Comparison of ENCODE assay signal across 1 cellular context in genomic region chr10:123007558-123008378, GRCh38.
TF ChIP-seq lines count a peak whose summit lies in the region.

No MANE protein-coding gene starts in this region.

TF ChIP-seq in HepG2, 621 proteins besides CTCF, POLR2A, EP300 and RAD21 (continued from another document and continues in another):
- TF ChIP-seq ZNF275 (CRISPR knock-in tag; IDR thresholded peaks at IDR 0.05; ENCODE audit: borderline replicate concordance) (no peak), ZBTB43 (CRISPR knock-in tag; conservative IDR thresholded peaks at IDR 0.05) (no peak), GABPB1 (CRISPR knock-in tag; IDR thresholded peaks at IDR 0.05) (no peak), KMT2A (CRISPR knock-in tag; IDR thresholded peaks at IDR 0.05) (peak; percentile 13; the same call in 1 of the 2 replicates), SOX5 (CRISPR knock-in tag; IDR thresholded peaks at IDR 0.05; ENCODE audit: borderline replicate concordance) (no peak), ZFP62 (CRISPR knock-in tag; IDR thresholded peaks at IDR 0.05) (no peak), HOXD1 (CRISPR knock-in tag; IDR thresholded peaks at IDR 0.05) (no peak), MEIS1 (CRISPR knock-in tag; IDR thresholded peaks at IDR 0.05; ENCODE audit: borderline replicate concordance) (no peak), TBP (CRISPR knock-in tag; IDR thresholded peaks at IDR 0.05) (no peak), TCF7L2 (IDR thresholded peaks at IDR 0.05; ENCODE audit: low read depth, low read length) (no peak), STAT5B (CRISPR knock-in tag; IDR thresholded peaks at IDR 0.05) (no peak), THAP9 (CRISPR knock-in tag; IDR thresholded peaks at IDR 0.05; ENCODE audit: borderline replicate concordance) (no peak), ZNF354B (CRISPR knock-in tag; IDR thresholded peaks at IDR 0.05) (peak; percentile 73; the same call in 1 of the 2 replicates), ZNF577 (CRISPR knock-in tag; IDR thresholded peaks at IDR 0.05; ENCODE audit: borderline replicate concordance, low read depth) (no peak), TMF1 (CRISPR knock-in tag; IDR thresholded peaks at IDR 0.05; ENCODE audit: low read depth) (no peak), RFX1 (IDR thresholded peaks at IDR 0.05) (no peak), ZNF780A (CRISPR knock-in tag; IDR thresholded peaks at IDR 0.05) (no peak), ZNF431 (CRISPR knock-in tag; IDR thresholded peaks at IDR 0.05; ENCODE audit: borderline replicate concordance, low read depth) (no peak), GABPA (IDR thresholded peaks at IDR 0.05; ENCODE audit: low read depth, low read length) (no peak), GABPA (CRISPR knock-in tag; IDR thresholded peaks at IDR 0.05; ENCODE audit: low read depth) (no peak), ZNF30 (CRISPR knock-in tag; IDR thresholded peaks at IDR 0.05) (no peak), JUNB (CRISPR knock-in tag; IDR thresholded peaks at IDR 0.05; ENCODE audit: borderline replicate concordance) (no peak), FLYWCH1 (CRISPR knock-in tag; IDR thresholded peaks at IDR 0.05) (no peak), FOXA3 (CRISPR knock-in tag; IDR thresholded peaks at IDR 0.05) (no peak), ZNF253 (CRISPR knock-in tag; IDR thresholded peaks at IDR 0.05; ENCODE audit: borderline replicate concordance) (no peak), TAF15 (IDR thresholded peaks at IDR 0.05; ENCODE audit: low read depth, low read length, poor library complexity, severe bottlenecking) (no peak), ZNF616 (CRISPR knock-in tag; IDR thresholded peaks at IDR 0.05; ENCODE audit: low read depth) (no peak; the same call in 1 of the 2 replicates), ZIK1 (CRISPR knock-in tag; IDR thresholded peaks at IDR 0.05; ENCODE audit: borderline replicate concordance, low read depth) (no peak), SMAD9 (CRISPR knock-in tag; IDR thresholded peaks at IDR 0.05) (no peak), YY1 (IDR thresholded peaks at IDR 0.05; ENCODE audit: insufficient read depth, insufficient replicate concordance, low read depth, low read length) (no peak), RBAK (CRISPR knock-in tag; IDR thresholded peaks at IDR 0.05) (no peak)
- TF ChIP-seq, protein P1, sequence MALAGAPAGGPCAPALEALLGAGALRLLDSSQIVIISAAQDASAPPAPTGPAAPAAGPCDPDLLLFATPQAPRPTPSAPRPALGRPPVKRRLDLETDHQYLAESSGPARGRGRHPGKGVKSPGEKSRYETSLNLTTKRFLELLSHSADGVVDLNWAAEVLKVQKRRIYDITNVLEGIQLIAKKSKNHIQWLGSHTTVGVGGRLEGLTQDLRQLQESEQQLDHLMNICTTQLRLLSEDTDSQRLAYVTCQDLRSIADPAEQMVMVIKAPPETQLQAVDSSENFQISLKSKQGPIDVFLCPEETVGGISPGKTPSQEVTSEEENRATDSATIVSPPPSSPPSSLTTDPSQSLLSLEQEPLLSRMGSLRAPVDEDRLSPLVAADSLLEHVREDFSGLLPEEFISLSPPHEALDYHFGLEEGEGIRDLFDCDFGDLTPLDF (CRISPR knock-in tag; IDR thresholded peaks at IDR 0.05) = no peak
- TF ChIP-seq, protein P2, sequence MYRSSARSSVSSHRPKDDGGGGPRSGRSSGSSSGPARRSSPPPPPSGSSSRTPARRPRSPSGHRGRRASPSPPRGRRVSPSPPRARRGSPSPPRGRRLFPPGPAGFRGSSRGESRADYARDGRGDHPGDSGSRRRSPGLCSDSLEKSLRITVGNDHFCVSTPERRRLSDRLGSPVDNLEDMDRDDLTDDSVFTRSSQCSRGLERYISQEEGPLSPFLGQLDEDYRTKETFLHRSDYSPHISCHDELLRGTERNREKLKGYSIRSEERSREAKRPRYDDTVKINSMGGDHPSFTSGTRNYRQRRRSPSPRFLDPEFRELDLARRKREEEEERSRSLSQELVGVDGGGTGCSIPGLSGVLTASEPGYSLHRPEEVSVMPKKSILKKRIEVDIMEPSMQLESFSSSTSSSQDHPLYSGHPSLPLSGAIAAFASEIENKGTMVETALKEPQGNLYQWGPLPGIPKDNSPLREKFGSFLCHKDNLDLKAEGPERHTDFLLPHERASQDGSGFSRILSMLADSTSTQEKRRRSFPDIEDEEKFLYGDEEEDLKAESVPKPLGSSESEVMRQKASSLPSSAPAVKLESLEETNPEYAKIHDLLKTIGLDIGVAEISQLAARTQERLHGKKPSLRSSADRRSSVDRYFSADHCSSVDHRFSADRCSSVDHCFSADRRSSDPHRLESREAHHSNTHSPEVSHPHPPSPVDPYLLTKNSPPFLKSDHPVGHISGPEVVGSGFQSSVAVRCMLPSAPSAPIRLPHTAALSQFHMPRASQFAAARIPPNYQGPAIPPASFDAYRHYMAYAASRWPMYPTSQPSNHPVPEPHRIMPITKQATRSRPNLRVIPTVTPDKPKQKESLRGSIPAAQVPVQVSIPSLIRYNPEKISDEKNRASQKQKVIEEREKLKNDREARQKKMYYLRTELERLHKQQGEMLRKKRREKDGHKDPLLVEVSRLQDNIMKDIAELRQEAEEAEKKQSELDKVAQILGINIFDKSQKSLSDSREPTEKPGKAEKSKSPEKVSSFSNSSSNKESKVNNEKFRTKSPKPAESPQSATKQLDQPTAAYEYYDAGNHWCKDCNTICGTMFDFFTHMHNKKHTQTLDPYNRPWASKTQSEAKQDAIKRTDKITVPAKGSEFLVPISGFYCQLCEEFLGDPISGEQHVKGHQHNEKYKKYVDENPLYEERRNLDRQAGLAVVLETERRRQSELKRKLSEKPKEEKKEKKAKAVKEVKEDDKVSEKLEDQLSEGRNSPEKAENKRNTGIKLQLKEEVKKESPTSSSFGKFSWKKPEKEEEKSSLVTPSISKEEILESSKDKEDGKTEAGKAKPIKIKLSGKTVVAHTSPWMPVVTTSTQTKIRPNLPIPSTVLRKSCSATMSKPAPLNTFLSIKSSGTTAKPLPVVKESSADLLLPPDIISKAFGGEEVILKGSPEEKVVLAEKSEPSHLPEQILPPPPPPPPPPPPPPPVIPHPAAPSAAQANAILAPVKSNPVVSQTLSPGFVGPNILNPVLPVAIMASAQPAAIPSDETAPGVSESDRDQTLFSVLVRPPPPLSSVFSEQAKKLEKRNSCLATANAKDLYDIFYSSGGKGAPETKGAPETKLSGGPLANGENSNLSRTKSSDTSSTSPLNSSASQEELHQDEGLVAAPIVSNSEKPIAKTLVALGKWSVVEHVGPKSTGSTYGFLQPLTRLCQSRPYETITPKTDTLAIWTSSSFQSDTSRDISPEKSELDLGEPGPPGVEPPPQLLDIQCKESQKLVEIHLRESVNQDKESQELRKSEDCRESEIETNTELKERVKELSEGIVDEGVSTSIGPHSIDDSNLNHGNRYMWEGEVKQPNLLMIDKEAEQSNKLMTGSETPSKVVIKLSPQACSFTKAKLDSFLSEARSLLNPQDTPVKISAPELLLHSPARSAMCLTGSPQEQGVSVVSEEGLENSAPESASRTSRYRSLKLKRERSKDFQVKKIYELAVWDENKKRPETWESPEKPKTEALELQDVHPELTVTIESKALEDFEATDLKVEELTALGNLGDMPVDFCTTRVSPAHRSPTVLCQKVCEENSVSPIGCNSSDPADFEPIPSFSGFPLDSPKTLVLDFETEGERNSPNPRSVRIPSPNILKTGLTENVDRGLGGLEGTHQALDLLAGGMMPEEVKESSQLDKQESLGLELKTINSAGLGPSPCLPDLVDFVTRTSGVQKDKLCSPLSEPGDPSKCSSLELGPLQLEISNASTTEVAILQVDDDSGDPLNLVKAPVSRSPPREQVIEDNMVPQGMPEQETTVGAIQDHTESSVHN (CRISPR knock-in tag; IDR thresholded peaks at IDR 0.05) = no peak
- TF ChIP-seq, protein P3, sequence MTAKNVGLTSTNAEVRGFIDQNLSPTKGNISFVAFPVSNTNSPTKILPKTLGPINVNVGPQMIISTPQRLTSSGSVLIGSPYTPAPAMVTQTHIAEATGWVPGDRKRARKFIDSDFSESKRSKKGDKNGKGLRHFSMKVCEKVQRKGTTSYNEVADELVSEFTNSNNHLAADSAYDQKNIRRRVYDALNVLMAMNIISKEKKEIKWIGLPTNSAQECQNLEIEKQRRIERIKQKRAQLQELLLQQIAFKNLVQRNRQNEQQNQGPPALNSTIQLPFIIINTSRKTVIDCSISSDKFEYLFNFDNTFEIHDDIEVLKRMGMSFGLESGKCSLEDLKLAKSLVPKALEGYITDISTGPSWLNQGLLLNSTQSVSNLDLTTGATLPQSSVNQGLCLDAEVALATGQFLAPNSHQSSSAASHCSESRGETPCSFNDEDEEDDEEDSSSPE (CRISPR knock-in tag; IDR thresholded peaks at IDR 0.05) = no peak
- TF ChIP-seq, protein P4, sequence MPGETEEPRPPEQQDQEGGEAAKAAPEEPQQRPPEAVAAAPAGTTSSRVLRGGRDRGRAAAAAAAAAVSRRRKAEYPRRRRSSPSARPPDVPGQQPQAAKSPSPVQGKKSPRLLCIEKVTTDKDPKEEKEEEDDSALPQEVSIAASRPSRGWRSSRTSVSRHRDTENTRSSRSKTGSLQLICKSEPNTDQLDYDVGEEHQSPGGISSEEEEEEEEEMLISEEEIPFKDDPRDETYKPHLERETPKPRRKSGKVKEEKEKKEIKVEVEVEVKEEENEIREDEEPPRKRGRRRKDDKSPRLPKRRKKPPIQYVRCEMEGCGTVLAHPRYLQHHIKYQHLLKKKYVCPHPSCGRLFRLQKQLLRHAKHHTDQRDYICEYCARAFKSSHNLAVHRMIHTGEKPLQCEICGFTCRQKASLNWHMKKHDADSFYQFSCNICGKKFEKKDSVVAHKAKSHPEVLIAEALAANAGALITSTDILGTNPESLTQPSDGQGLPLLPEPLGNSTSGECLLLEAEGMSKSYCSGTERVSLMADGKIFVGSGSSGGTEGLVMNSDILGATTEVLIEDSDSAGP (CRISPR knock-in tag; IDR thresholded peaks at IDR 0.05; ENCODE audit: borderline replicate concordance) = no peak
- TF ChIP-seq, protein P5, sequence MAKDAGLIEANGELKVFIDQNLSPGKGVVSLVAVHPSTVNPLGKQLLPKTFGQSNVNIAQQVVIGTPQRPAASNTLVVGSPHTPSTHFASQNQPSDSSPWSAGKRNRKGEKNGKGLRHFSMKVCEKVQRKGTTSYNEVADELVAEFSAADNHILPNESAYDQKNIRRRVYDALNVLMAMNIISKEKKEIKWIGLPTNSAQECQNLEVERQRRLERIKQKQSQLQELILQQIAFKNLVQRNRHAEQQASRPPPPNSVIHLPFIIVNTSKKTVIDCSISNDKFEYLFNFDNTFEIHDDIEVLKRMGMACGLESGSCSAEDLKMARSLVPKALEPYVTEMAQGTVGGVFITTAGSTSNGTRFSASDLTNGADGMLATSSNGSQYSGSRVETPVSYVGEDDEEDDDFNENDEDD (CRISPR knock-in tag; IDR thresholded peaks at IDR 0.05; ENCODE audit: borderline replicate concordance) = peak; percentile 28; the same call in 1 of the 2 replicates
- TF ChIP-seq, protein P6, sequence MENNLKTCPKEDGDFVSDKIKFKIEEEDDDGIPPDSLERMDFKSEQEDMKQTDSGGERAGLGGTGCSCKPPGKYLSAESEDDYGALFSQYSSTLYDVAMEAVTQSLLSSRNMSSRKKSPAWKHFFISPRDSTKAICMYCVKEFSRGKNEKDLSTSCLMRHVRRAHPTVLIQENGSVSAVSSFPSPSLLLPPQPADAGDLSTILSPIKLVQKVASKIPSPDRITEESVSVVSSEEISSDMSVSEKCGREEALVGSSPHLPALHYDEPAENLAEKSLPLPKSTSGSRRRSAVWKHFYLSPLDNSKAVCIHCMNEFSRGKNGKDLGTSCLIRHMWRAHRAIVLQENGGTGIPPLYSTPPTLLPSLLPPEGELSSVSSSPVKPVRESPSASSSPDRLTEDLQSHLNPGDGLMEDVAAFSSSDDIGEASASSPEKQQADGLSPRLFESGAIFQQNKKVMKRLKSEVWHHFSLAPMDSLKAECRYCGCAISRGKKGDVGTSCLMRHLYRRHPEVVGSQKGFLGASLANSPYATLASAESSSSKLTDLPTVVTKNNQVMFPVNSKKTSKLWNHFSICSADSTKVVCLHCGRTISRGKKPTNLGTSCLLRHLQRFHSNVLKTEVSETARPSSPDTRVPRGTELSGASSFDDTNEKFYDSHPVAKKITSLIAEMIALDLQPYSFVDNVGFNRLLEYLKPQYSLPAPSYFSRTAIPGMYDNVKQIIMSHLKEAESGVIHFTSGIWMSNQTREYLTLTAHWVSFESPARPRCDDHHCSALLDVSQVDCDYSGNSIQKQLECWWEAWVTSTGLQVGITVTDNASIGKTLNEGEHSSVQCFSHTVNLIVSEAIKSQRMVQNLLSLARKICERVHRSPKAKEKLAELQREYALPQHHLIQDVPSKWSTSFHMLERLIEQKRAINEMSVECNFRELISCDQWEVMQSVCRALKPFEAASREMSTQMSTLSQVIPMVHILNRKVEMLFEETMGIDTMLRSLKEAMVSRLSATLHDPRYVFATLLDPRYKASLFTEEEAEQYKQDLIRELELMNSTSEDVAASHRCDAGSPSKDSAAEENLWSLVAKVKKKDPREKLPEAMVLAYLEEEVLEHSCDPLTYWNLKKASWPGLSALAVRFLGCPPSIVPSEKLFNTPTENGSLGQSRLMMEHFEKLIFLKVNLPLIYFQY (CRISPR knock-in tag; IDR thresholded peaks at IDR 0.05; ENCODE audit: borderline replicate concordance) = 0 out of 2 replicates have a peak, but pooled peaks have one; percentile 30
